In genomic region chr6:49606696-49607390, GRCh38 we compare ENCODE assay signal across 8 cellular contexts. TPM values are rescaled to one million over a fixed set of nuclear protein-coding genes. Genes with fewer than 3 reads are reported as not detected.
DNase-seq lines count a peak whose midpoint lies in the region; ATAC-seq, FAIRE-seq and TF ChIP-seq lines count a peak whose summit lies in the region.

No MANE protein-coding gene starts in this region.

- H3K4me2 ChIP-seq in GM23338 (no peak overlapping the region; the same call in 1 of the 2 replicates), IMR-90 (ENCODE audit: low read depth, low read length) (no peak overlapping the region), keratinocyte (ENCODE audit: control insufficient read depth, extremely low read depth, insufficient read depth, low read depth, low read length) (no peak overlapping the region)

- no peak overlapping the region for H2BK120ac ChIP-seq in IMR-90 (ENCODE audit: low read depth, low read length)

- H3K79me2 ChIP-seq in GM23338 (replicated peaks; ENCODE audit: insufficient read depth): no peaks in the 10 kb centered on the region
- no peaks in the 10 kb centered on the region for H3K79me2 ChIP-seq in keratinocyte (ENCODE audit: control insufficient read depth, insufficient read depth, low read length)

- no peaks in the 10 kb centered on the region for H3K9me3 ChIP-seq in IMR-90 (ENCODE audit: control insufficient read depth, insufficient read depth, low read length)
- H3K9me3 ChIP-seq in keratinocyte (ENCODE audit: control insufficient read depth, low read depth, low read length): no peaks in the 10 kb centered on the region
- H3K9me3 ChIP-seq in testis: no peaks in the 10 kb centered on the region

- intact Hi-C loops in IMR-90 (cut with micrococcal nuclease): loop anchor here (1.0 to 5.0 kb wide), 2 partner anchors 75 to 1820 kb away; no protein-coding TSS in a partner anchor
- intact Hi-C loops in testis (cut with DNase I; ENCODE audit: low total_unique reads): no loop called here

- TF ChIP-seq CTCF in 22Rv1 (IDR thresholded peaks at IDR 0.05) (peak; percentile 91), GM23338 (conservative IDR thresholded peaks at IDR 0.05; ENCODE audit: low read depth in 2 of 2) (peak; percentile 88 to 97), IMR-90 (conservative IDR thresholded peaks at IDR 0.05; ENCODE audit: low read depth, low read length) (peak; percentile 83), keratinocyte (optimal IDR thresholded peaks at IDR 0.05 in 1 of 3, IDR thresholded peaks at IDR 0.05 in 1 of 3, conservative IDR thresholded peaks at IDR 0.05 in 1 of 3; ENCODE audit: extremely low read depth in 1 of 3, insufficient read depth in 2 of 3, low read length in 3 of 3) (peak; percentile 60 to 90 (median 75)), testis (IDR thresholded peaks at IDR 0.05) (peak; percentile 80 to 87 (median 84))

- no peak overlapping the region for H4K8ac ChIP-seq in IMR-90 (ENCODE audit: low read depth in 2 of 2, low read length in 2 of 2)

- CTCF ChIA-PET in IMR-90 (lab: Yijun Ruan, JAX): interaction anchor here (0.6 to 3.1 kb wide), 5 partner anchors 10 to 77 kb away, joined by 3 to 14 read pairs (median 5); no protein-coding TSS in a partner anchor

- H4K5ac ChIP-seq in IMR-90 (ENCODE audit: low read depth, low read length): no peak overlapping the region

- H3K27ac ChIP-seq in 22Rv1 (no peak overlapping the region), GM23338 (ENCODE audit: low read depth) (no peak overlapping the region), IMR-90 (ENCODE audit: insufficient read depth, low read length) (no peak overlapping the region), keratinocyte (ENCODE audit: control insufficient read depth, insufficient read depth, low read length) (no peak overlapping the region), testis (no peak overlapping the region)

- in situ Hi-C loops in IMR-90 (cut with MboI; ENCODE audit: low sequenced_read_pairs): loop anchor here (10.0 kb wide), 1 partner anchor 82 kb away; no protein-coding TSS in a partner anchor

- no peak overlapping the region for H2AK9ac ChIP-seq in IMR-90 (replicated peaks; ENCODE audit: low read depth, low read length, poor library complexity)

- no peak overlapping the region for H2AK5ac ChIP-seq in IMR-90 (ENCODE audit: low read depth, low read length)

- WGBS in IMR-90 (ENCODE audit: extremely low coverage in 2 of 2, insufficient read length in 1 of 2), 2 experiments: 0% methylated on average over 1 of the region's 5 CpGs; no CpG with 5 or more reads in 1 of the 2 experiments
- 53 to 64% methylated on average over 5 of the region's 5 CpGs for WGBS in testis, 2 donors

- H2BK15ac ChIP-seq in IMR-90 (ENCODE audit: low read depth, low read length): no peak overlapping the region

- no peak overlapping the region for H3K18ac ChIP-seq in IMR-90 (ENCODE audit: low read depth, low read length)

- no peak overlapping the region for H3K23ac ChIP-seq in IMR-90 (ENCODE audit: low read depth, low read length)

- H3K4me1 ChIP-seq in GM23338 (ENCODE audit: insufficient read depth) (peaks cover 13% of the 10 kb centered on the region; the same call in 1 of the 2 replicates), IMR-90 (ENCODE audit: control insufficient read depth, insufficient read depth, low read length) (no peaks in the 10 kb centered on the region), keratinocyte (ENCODE audit: control insufficient read depth, extremely low read depth, insufficient read depth, low read length) (no peaks in the 10 kb centered on the region), testis (no peaks in the 10 kb centered on the region)

- ATAC-seq in GM23338 (peak; percentile 96), IMR-90 (ENCODE audit: low read depth) (peak; percentile 97)

- no peak overlapping the region for H3K14ac ChIP-seq in IMR-90 (replicated peaks; ENCODE audit: low read depth, low read length)

- H3K56ac ChIP-seq in IMR-90 (ENCODE audit: extremely low read depth, insufficient read depth, low read length): no peak overlapping the region

- H4K91ac ChIP-seq in IMR-90 (ENCODE audit: insufficient read depth, low read depth, low read length): no peak overlapping the region

- no peak overlapping the region for H2BK20ac ChIP-seq in IMR-90 (ENCODE audit: low read depth, low read length)

- BruUV-seq in IMR-90 (replicated peaks; lab: Mats Ljungman, UMichigan): no TSS peak

- H3F3A ChIP-seq in GM23338 (replicated peaks; ENCODE audit: low read depth): no peaks in the 10 kb centered on the region

- no peaks in the 10 kb centered on the region for H4K20me1 ChIP-seq in GM23338 (replicated peaks; ENCODE audit: insufficient read depth)
- H4K20me1 ChIP-seq in IMR-90 (ENCODE audit: insufficient read depth, low read length): no peaks in the 10 kb centered on the region
- no peaks in the 10 kb centered on the region for H4K20me1 ChIP-seq in keratinocyte (ENCODE audit: control insufficient read depth, extremely low read depth, insufficient read depth, low read length)

- no peaks in the 10 kb centered on the region for H3K9me3 Mint-ChIP-seq in GM23338

- H3K79me1 ChIP-seq in IMR-90 (ENCODE audit: low read depth in 1 of 2, low read length in 2 of 2): no peaks in the 10 kb centered on the region

- DNase-seq in GF-D8 (lab: John Stamatoyannopoulos, UW) (peak; percentile 41), GM23338 (ENCODE audit: low spot score) (peak; percentile 78), IMR-90 (peak; percentile 80), NOMO-1 treated with DMSO at 0.1 percent for 48 hours (lab: John Stamatoyannopoulos, UW; ENCODE audit: unreplicated experiment) (peak; percentile 74), brain pericyte (ENCODE audit: low read depth, low spot score) (peak; percentile 7), keratinocyte (ENCODE audit: low read depth, low spot score) (peak; percentile 32), testis (peak; percentile 50)

- no peaks in the 10 kb centered on the region for H3K9me1 ChIP-seq in IMR-90 (ENCODE audit: insufficient read depth, low read length)
- no peaks in the 10 kb centered on the region for H3K9me1 ChIP-seq in keratinocyte (ENCODE audit: control insufficient read depth, extremely low read depth, insufficient read depth, low read length)

- no peak overlapping the region for H2AFZ ChIP-seq in GM23338
- no peak overlapping the region for H2AFZ ChIP-seq in IMR-90 (replicated peaks; ENCODE audit: low read length, poor library complexity)
- no peak overlapping the region for H2AFZ ChIP-seq in keratinocyte (ENCODE audit: control insufficient read depth, low read length)

- TF ChIP-seq POLR2A in IMR-90 (IDR thresholded peaks at IDR 0.05; ENCODE audit: low read depth, low read length) (no peak), testis (IDR thresholded peaks at IDR 0.05) (no peak)

- peaks cover 21% of the 10 kb centered on the region for H3K4me1 Mint-ChIP-seq in GM23338

- FAIRE-seq in keratinocyte (lab: Jason Lieb, UNC): peak; percentile 81

- dilution Hi-C loops in IMR-90 (cut with HindIII; ENCODE audit: low sequenced_read_pairs, unreplicated experiment) (no loop called here), keratinocyte (cut with MboI; ENCODE audit: extremely low pct_ligation_motif_present, low sequenced_read_pairs) (no loop called here)

- H3K27me3 ChIP-seq in GM23338 (ENCODE audit: insufficient read depth) (no peaks in the 10 kb centered on the region), IMR-90 (ENCODE audit: control insufficient read depth, insufficient read depth, low read length) (no peaks in the 10 kb centered on the region), keratinocyte (ENCODE audit: control insufficient read depth, extremely low read depth, insufficient read depth, low read length) (no peaks in the 10 kb centered on the region), testis (no peaks in the 10 kb centered on the region)

- H3K9ac ChIP-seq in IMR-90 (ENCODE audit: low read depth, low read length) (no peak overlapping the region), keratinocyte (ENCODE audit: control insufficient read depth, extremely low read depth, insufficient read depth, low read length) (no peak overlapping the region)

- no peaks in the 10 kb centered on the region for H3K9me2 ChIP-seq in GM23338 (ENCODE audit: insufficient read depth)

- POLR2A ChIA-PET in IMR-90 (lab: Charles Lee; ENCODE audit: unreplicated experiment): no interaction called here

- no peak overlapping the region for H2BK5ac ChIP-seq in IMR-90 (ENCODE audit: low read depth, low read length, poor library complexity, severe bottlenecking)

- H3K4ac ChIP-seq in IMR-90 (ENCODE audit: low read depth, low read length): no peak overlapping the region

- no peak overlapping the region for H3K4me3 Mint-ChIP-seq in GM23338

- TF ChIP-seq RAD21 in IMR-90 (IDR thresholded peaks at IDR 0.05; ENCODE audit: low read length): peak; percentile 59

- H3K4me3 ChIP-seq in GM23338 (0 out of 2 replicates have a peak overlapping the region, but pooled peaks have one; percentile 6), IMR-90 (ENCODE audit: insufficient read depth, low read depth, low read length) (no peak overlapping the region), keratinocyte (ENCODE audit: control insufficient read depth in 2 of 3, extremely low read depth in 1 of 3, insufficient read depth in 2 of 3, low read depth in 1 of 3, low read length in 3 of 3) (no peak overlapping the region), testis (no peak overlapping the region)

- no peaks in the 10 kb centered on the region for H3K27me3 Mint-ChIP-seq in GM23338 (ENCODE audit: insufficient read depth, low read depth, poor library complexity)

- H3K36me3 ChIP-seq in GM23338 (ENCODE audit: insufficient read depth) (no peaks in the 10 kb centered on the region), IMR-90 (ENCODE audit: control insufficient read depth, insufficient read depth, low read length) (no peaks in the 10 kb centered on the region), keratinocyte (ENCODE audit: control insufficient read depth in 2 of 2, extremely low read depth in 1 of 2, insufficient read depth in 2 of 2, low read length in 2 of 2) (no peaks in the 10 kb centered on the region), testis (ENCODE audit: low read depth, missing control alignments) (no peaks in the 10 kb centered on the region)

- H3K27ac Mint-ChIP-seq in GM23338: 0 out of 2 replicates have a peak overlapping the region, but pooled peaks have one; percentile 40

- H3K36me3 Mint-ChIP-seq in GM23338 (ENCODE audit: low read depth): no peaks in the 10 kb centered on the region

RNA-seq across cellular contexts. Expression of gene RHAG, which starts 29.8 kb away (rescaled TPM):
- total RNA-seq in GM23338 (2014; rRNA removed; shearing (Covaris generic)): not detected in 2 replicates
- polyA plus RNA-seq in GM23338 (2016; fragmentation: Nextera tagmentation; extraction: Ambion mirVana) (not detected in 2 replicates), IMR-90 (2012; rRNA removed) (not detected in 2 replicates), keratinocyte (0.05 TPM in 1 of 3 replicates, not detected in the others), testis (ENCODE audit: insufficient read depth, low read depth, low replicate concordance) (0.42 TPM)
- total RNA-seq in IMR-90 (2012; rRNA removed) (not detected in 2 replicates), testis (not detected)
- polyA plus RNA-seq in IMR-90 (2012; cell fraction: cytosol; rRNA removed): not detected in 2 replicates
- not detected in 2 replicates for polyA plus RNA-seq in IMR-90 (2012; cell fraction: nucleus; rRNA removed; ENCODE audit: low replicate concordance)
- not detected for polyA plus RNA-seq in keratinocyte (2011; ENCODE audit: low read depth)
- polyA plus RNA-seq in keratinocyte (2011; cell fraction: cytosol; rRNA removed): not detected in 2 replicates
- polyA plus RNA-seq in keratinocyte (2011; cell fraction: nucleus; rRNA removed): not detected in 2 replicates
- polyA plus RNA-seq in keratinocyte (2012; ENCODE audit: low replicate concordance): not detected in 2 replicates
- polyA minus RNA-seq in keratinocyte: not detected in 3 replicates
- not detected for polyA minus RNA-seq in keratinocyte (2011; cell fraction: cytosol; rRNA and poly(A)+ RNA removed)
- polyA minus RNA-seq in keratinocyte (2011; cell fraction: nucleus; rRNA and poly(A)+ RNA removed): not detected in 2 replicates

RNA-seq across cellular contexts. Expression of gene C6orf141, which starts 56.4 kb away (rescaled TPM):
- 4.0 and 5.2 TPM in 2 replicates for total RNA-seq in GM23338 (2014; rRNA removed; shearing (Covaris generic))
- polyA plus RNA-seq in GM23338 (2016; fragmentation: Nextera tagmentation; extraction: Ambion mirVana): 6.4 and 7.2 TPM in 2 replicates
- not detected in 2 replicates for total RNA-seq in IMR-90 (2012; rRNA removed)
- polyA plus RNA-seq in IMR-90 (2012; rRNA removed): not detected in 2 replicates
- not detected in 2 replicates for polyA plus RNA-seq in IMR-90 (2012; cell fraction: cytosol; rRNA removed)
- not detected in 2 replicates for polyA plus RNA-seq in IMR-90 (2012; cell fraction: nucleus; rRNA removed; ENCODE audit: low replicate concordance)
- 20.7 to 59.1 TPM (median 51.6 TPM) in 3 replicates for polyA plus RNA-seq in keratinocyte
- 15.4 TPM for polyA plus RNA-seq in keratinocyte (2011; ENCODE audit: low read depth)
- polyA plus RNA-seq in keratinocyte (2011; cell fraction: cytosol; rRNA removed): 7.9 and 16.5 TPM in 2 replicates
- 165 and 203 TPM in 2 replicates for polyA plus RNA-seq in keratinocyte (2011; cell fraction: nucleus; rRNA removed)
- 14.2 and 26.9 TPM in 2 replicates for polyA plus RNA-seq in keratinocyte (2012; ENCODE audit: low replicate concordance)
- polyA minus RNA-seq in keratinocyte: 4.2 to 23.0 TPM (median 14.0 TPM) in 3 replicates
- polyA minus RNA-seq in keratinocyte (2011; cell fraction: cytosol; rRNA and poly(A)+ RNA removed): 2.5 TPM
- 25.9 and 38.6 TPM in 2 replicates for polyA minus RNA-seq in keratinocyte (2011; cell fraction: nucleus; rRNA and poly(A)+ RNA removed)
- 10 to 100 TPM; 41.3 to 58.4 TPM for total RNA-seq in testis
- polyA plus RNA-seq in testis (ENCODE audit: insufficient read depth, low read depth, low replicate concordance): 11.3 TPM

Comparison
In these comparisons a context has a peak if more than half of its experiments do, and no peak if none do; other contexts are left out.
1. DNase-seq: peak in every context shown above with its lines; median percentile 80 in IMR-90; 78 in GM23338; 74 in NOMO-1 treated with DMSO at 0.1 percent for 48 hours; 50 in testis; 41 in GF-D8; 32 in keratinocyte; 7 in brain pericyte.